ENCODE assay signal across 8 cellular contexts in the genomic region with DNA sequence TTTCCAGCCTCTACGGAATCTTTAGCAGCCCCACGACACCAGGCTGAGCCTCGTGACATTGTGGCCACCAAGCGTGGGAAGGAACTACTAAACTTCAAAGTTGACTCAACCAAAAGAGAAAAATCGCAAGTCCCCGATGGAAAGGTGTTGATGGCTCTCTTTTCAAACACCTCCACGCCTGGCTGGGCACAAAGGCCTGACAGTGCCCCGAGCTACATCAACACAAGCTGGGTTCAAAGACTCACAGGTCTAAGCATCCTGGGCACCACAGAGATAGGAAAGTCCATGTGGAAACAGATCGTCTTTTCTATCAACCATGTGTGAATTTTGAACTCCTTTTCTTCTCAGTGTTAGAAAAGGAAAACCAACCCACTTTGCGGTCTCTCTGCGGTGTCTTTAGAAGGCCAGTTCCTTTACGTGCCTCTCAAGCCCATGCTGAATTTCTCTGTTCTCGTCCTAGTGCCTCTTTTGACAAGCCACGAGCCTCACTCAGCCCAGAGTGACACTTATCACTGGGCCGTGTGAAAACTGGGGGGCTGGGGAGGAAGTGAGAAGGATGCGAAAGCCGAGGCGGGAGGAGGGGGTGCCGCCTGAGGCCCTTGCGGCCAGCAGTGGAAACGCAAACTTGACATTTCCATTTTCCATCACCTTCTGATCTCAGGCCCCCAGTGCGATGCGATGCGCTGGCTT. TPM values are rescaled to one million over a fixed set of nuclear protein-coding genes. Genes with fewer than 3 reads are reported as not detected.
DNase-seq lines count a peak whose midpoint lies in the region; ATAC-seq lines count a peak whose summit lies in the region.

No MANE protein-coding gene starts in this region.

- H3K27me3 Mint-ChIP-seq in T-cell, result no peaks in the 10 kb centered on the region

- H3K9me3 Mint-ChIP-seq in T-cell, result no peaks in the 10 kb centered on the region

- peak overlapping the region; percentile 81 to 82 for H3K27ac Mint-ChIP-seq in T-cell

- peak overlapping the region; percentile 60 to 78 (median 62) for H3K4me3 Mint-ChIP-seq in T-cell

- DNase-seq in T-cell (peak; percentile 33 to 80 (median 64)), sciatic nerve (ENCODE audit: low spot score) (no peak), amygdala (lab: John Stamatoyannopoulos, UW) (no peak), HPDE6-E6E7 (ENCODE audit: extremely low spot score) (no peak), NCI-H1048 (lab: John Stamatoyannopoulos, UW) (no peak)
- DNase-seq in activated naive CD8-positive, alpha-beta T cell treated with anti-CD3 and anti-CD28 coated beads, Interleukin-2, amount 50 U/mL, for 16 hours (ENCODE audit: low read depth, low spot score), result peak; percentile 60

- H3K4me1 Mint-ChIP-seq in T-cell, result peaks cover 43 to 62% (median 54%) of the 10 kb centered on the region in 3 donors

- no peaks in the 10 kb centered on the region for H3K36me3 Mint-ChIP-seq in T-cell

- intact Hi-C loops in sciatic nerve (cut with DNase I), result no loop called here

- POLR2A ChIA-PET in T-cell (lab: Charles Lee), result no interaction called here

- ATAC-seq in GM18511 (IDR thresholded peaks at IDR 0.05; ENCODE audit: unreplicated experiment), result peak; percentile 73
- ATAC-seq in HG02840 (IDR thresholded peaks at IDR 0.05; ENCODE audit: low FRiP score, unreplicated experiment), result peak; percentile 58
- peak; percentile 81 to 87 (median 82) for ATAC-seq in T-cell (replicated peaks in 1 of 4)
- ATAC-seq in sciatic nerve, result peak; percentile 40

- CTCF ChIA-PET in T-cell (lab: Charles Lee), result no interaction called here

RNA-seq across cellular contexts. Expression of a gene that starts 59.4 kb away (rescaled TPM):
- total RNA-seq in T-cell (1 to 10 TPM; 1.9 to 3.2 (median 2.3) TPM), sciatic nerve (16.3 TPM)

Comparison
In these comparisons a context has a peak if more than half of its experiments do, and no peak if none do; other contexts are left out.
1. DNase-seq: peak in T-cell (34 of 34) and activated naive CD8-positive, alpha-beta T cell treated with anti-CD3 and anti-CD28 coated beads, Interleukin-2, amount 50 U/mL, for 16 hours (single experiment); none in sciatic nerve (single experiment), amygdala (0 of 56), HPDE6-E6E7 (single experiment) and NCI-H1048 (single experiment).
2. Peak in every context shown above with its lines, with median percentiles within 50 percentile points of each other: ATAC-seq.